Comparison of ENCODE assay signal across 18 cellular contexts in the genomic region with DNA sequence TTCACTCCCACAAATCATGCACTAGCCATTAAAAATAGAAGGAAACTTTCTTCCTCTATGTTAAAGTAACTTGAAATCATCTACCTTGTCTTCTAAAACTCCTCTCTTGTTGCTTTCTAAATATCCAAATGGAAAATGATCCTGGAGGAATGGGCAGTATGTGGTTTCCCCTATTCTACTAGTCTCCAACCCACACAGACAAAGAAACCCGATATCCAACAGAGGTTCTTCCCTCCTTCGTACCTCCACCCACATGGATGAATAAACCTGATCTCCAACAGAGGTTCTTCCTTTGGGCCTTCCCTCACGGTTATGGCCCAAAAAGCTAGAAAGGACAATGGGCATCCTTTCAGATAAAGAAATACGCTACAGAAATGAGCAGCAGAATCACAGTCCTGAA.
DNase-seq lines count a peak whose midpoint lies in the region; ATAC-seq and TF ChIP-seq lines count a peak whose summit lies in the region.
"Had no signal": no experiment of that assay in that cellular context is flagged by ENCODE, and none has a peak within 500 bp of the region (broad histone marks: within the 10 kb centered on the region; RNA-seq: fewer than 3 reads in every experiment).

No MANE protein-coding gene starts in this region.

- TF ChIP-seq EP300 in upper lobe of left lung (IDR thresholded peaks at IDR 0.05): no peak

- H3K4me1 Mint-ChIP-seq in CD4-positive, alpha-beta T cell (ENCODE audit: low read depth): no peaks in the 10 kb centered on the region
- peaks cover 5% of the 10 kb centered on the region for H3K4me1 Mint-ChIP-seq in activated T-helper 17 cell treated with anti-CD3 and anti-CD28 coated beads, Interleukin-2, amount 50 U/mL, for 72 hours
- peaks cover 29% of the 10 kb centered on the region for H3K4me1 Mint-ChIP-seq in nephron

- H3K27ac Mint-ChIP-seq in CD4-positive, alpha-beta T cell: peak overlapping the region; percentile 46
- H3K27ac Mint-ChIP-seq in activated T-helper 17 cell treated with anti-CD3 and anti-CD28 coated beads, Interleukin-2, amount 50 U/mL, for 72 hours: peak overlapping the region; percentile 28
- peak overlapping the region; percentile 28 to 58 (median 40) for H3K27ac Mint-ChIP-seq in nephron
- H3K27ac Mint-ChIP-seq: CD8-positive, alpha-beta T cell had no signal

- no peak for DNase-seq in CD4-positive, alpha-beta T cell
- DNase-seq in upper lobe of left lung: no peak
- DNase-seq in germinal center (ENCODE audit: low spot score): no peak
- DNase-seq: Calu3; CD8-positive, alpha-beta T cell; DMS79 treated with DMSO at 0.1 percent for 48 hours; GF-D8; GOT3; H7; IMR-90 had no signal

- H3K27me3 ChIP-seq in CD4-positive, alpha-beta T cell (ENCODE audit: control insufficient read depth, insufficient read depth, low read length): no peaks in the 10 kb centered on the region
- H3K27me3 ChIP-seq in upper lobe of left lung: no peaks in the 10 kb centered on the region

- H3K9me3 Mint-ChIP-seq in CD4-positive, alpha-beta T cell: no peaks in the 10 kb centered on the region
- no peaks in the 10 kb centered on the region for H3K9me3 Mint-ChIP-seq in activated T-helper 17 cell treated with anti-CD3 and anti-CD28 coated beads, Interleukin-2, amount 50 U/mL, for 72 hours
- H3K9me3 Mint-ChIP-seq in nephron: no peaks in the 10 kb centered on the region
- H3K9me3 Mint-ChIP-seq: CD8-positive, alpha-beta T cell had no signal

- H3K4me3 Mint-ChIP-seq in CD4-positive, alpha-beta T cell: no peak overlapping the region
- no peak overlapping the region for H3K4me3 Mint-ChIP-seq in activated T-helper 17 cell treated with anti-CD3 and anti-CD28 coated beads, Interleukin-2, amount 50 U/mL, for 72 hours
- H3K4me3 Mint-ChIP-seq in nephron: peak overlapping the region in 2 of 3 experiments; percentile 2 to 28
- H3K4me3 Mint-ChIP-seq: CD8-positive, alpha-beta T cell had no signal

- no peak for TF ChIP-seq CTCF in CD4-positive, alpha-beta T cell (IDR thresholded peaks at IDR 0.05)
- no peak for TF ChIP-seq CTCF in nephron (IDR thresholded peaks at IDR 0.05; ENCODE audit: unreplicated experiment in 3 of 3)
- no peak for TF ChIP-seq CTCF in upper lobe of left lung (IDR thresholded peaks at IDR 0.05)

- ATAC-seq in CD4-positive, alpha-beta T cell (ENCODE audit: poor library complexity): no peak
- no peak for ATAC-seq in activated T-helper 17 cell treated with anti-CD3 and anti-CD28 coated beads, Interleukin-2, amount 50 U/mL, for 72 hours (replicated peaks)
- ATAC-seq in HG03354 (IDR thresholded peaks at IDR 0.05; ENCODE audit: poor library complexity, severe bottlenecking, unreplicated experiment) (no peak), upper lobe of left lung (ENCODE audit: low FRiP score in 2 of 2) (no peak), GM21737 (IDR thresholded peaks at IDR 0.05; ENCODE audit: unreplicated experiment) (no peak)
- ATAC-seq: CD8-positive, alpha-beta T cell; HCT116; K562 had no signal

- intact Hi-C loops in CD4-positive, alpha-beta T cell (cut with DNase I, micrococcal nuclease): no loop called here

- no peaks in the 10 kb centered on the region for H3K36me3 Mint-ChIP-seq in CD4-positive, alpha-beta T cell (ENCODE audit: low read depth)
- H3K36me3 Mint-ChIP-seq in activated T-helper 17 cell treated with anti-CD3 and anti-CD28 coated beads, Interleukin-2, amount 50 U/mL, for 72 hours (ENCODE audit: low read depth): peaks cover 33% of the 10 kb centered on the region
- peaks cover 5% of the 10 kb centered on the region for H3K36me3 Mint-ChIP-seq in nephron (ENCODE audit: low read depth)
- H3K36me3 Mint-ChIP-seq: CD8-positive, alpha-beta T cell had no signal

- H3K4me3 ChIP-seq in upper lobe of left lung: no peak overlapping the region
- H3K4me3 ChIP-seq: K562 had no signal

- POLR2A ChIA-PET in CD4-positive, alpha-beta T cell (lab: Charles Lee): no interaction called here

- peaks cover 0 to 8% (median 3%) of the 10 kb centered on the region in 4 donors for H3K4me1 ChIP-seq in upper lobe of left lung

- no peak for TF ChIP-seq POLR2A in upper lobe of left lung (IDR thresholded peaks at IDR 0.05)

- CTCF ChIA-PET in CD4-positive, alpha-beta T cell (lab: Charles Lee): no interaction called here

- H3K36me3 ChIP-seq in upper lobe of left lung: no peaks in the 10 kb centered on the region

- no peaks in the 10 kb centered on the region for H3K9me3 ChIP-seq in CD4-positive, alpha-beta T cell (ENCODE audit: control insufficient read depth, low read length)
- H3K9me3 ChIP-seq in upper lobe of left lung: no peaks in the 10 kb centered on the region

- H3K27ac ChIP-seq in CD4-positive, alpha-beta T cell (ENCODE audit: low read depth, low read length): no peak overlapping the region
- H3K27ac ChIP-seq in upper lobe of left lung: no peak overlapping the region
- H3K27ac ChIP-seq: C4-2B, HL-60 had no signal

- H3K27me3 Mint-ChIP-seq in CD4-positive, alpha-beta T cell: no peaks in the 10 kb centered on the region
- H3K27me3 Mint-ChIP-seq in activated T-helper 17 cell treated with anti-CD3 and anti-CD28 coated beads, Interleukin-2, amount 50 U/mL, for 72 hours: no peaks in the 10 kb centered on the region
- H3K27me3 Mint-ChIP-seq in nephron (ENCODE audit: low read depth): peaks cover 4% of the 10 kb centered on the region

- WGBS in upper lobe of left lung, 2 donors: 98 to 99% methylated on average over 4 of the region's 4 CpGs

Comparison
In these comparisons a context has a peak if more than half of its experiments do, and no peak if none do; other contexts are left out.
1. H3K4me3 Mint-ChIP-seq: peak in nephron (2 of 3); none in CD4-positive, alpha-beta T cell (single experiment) and activated T-helper 17 cell treated with anti-CD3 and anti-CD28 coated beads, Interleukin-2, amount 50 U/mL, for 72 hours (single experiment).
2. Peak in every context shown above with its lines, with median percentiles within 50 percentile points of each other: H3K27ac Mint-ChIP-seq.